Comparison of ENCODE assay signal across 15 cellular contexts in the genomic region with DNA sequence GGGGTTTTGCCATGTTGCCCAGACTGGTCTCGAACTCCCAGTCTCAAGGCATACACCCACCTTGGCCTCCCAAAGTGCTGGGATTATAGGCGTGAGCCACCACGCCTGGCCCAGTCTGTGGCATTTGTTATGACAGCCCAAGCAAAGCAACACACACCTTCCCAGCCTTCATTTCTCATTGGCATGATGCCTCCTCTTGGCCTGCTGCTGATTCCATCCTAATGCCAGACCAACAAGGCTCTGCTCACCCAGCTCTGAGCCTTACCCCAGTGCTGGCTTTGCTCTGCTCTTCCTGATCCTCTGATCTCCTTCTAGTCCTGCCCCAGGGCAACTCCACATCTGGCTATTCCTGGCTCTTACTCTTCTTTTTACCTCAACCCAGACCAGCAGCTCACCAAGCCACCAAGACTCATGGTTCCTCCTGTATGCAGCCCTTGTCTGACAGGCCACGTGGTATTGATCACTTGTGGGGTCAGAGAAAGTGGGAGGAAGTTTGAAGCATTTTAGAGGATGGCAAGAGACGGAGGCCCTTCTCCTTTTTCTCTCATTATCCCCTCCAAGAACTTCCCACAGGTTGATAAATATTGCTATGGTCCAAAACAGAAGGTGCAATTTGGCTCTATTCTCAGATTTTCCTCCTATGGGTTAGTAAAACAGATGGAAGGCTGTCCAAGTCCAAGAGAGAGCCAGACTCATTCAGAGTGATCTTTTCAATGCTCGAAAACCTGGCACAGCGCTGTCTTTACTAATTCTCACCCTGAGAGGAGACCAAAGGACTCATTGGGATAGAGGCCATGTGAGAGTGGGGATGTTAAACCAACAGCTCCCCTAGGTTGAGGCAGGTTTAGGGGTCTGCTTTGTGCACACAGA. TPM values are rescaled to one million over a fixed set of nuclear protein-coding genes. Genes with fewer than 3 reads are reported as not detected.
DNase-seq lines count a peak whose midpoint lies in the region; ATAC-seq and TF ChIP-seq lines count a peak whose summit lies in the region.
"Had no signal": no experiment of that assay in that cellular context is flagged by ENCODE, and none has a peak within 500 bp of the region (broad histone marks: within the 10 kb centered on the region; RNA-seq: fewer than 3 reads in every experiment).

No MANE protein-coding gene starts in this region.

- H3K36me3 Mint-ChIP-seq in activated T-helper 1 cell treated with anti-CD3 and anti-CD28 coated beads, Interleukin-12 subunit alpha, Interleukin-12 subunit beta, Interleukin-2, Interleukin-4 antibody, amounts not matched to agents 30 ng/mL and 10 ng/mL and 1 ng/mL, durations not matched to agents 14 hours and 24 hours and 36 hours (ENCODE audit: low read depth): peaks cover 14% of the 10 kb centered on the region

- no peak for TF ChIP-seq EP300 in tibial nerve (IDR thresholded peaks at IDR 0.05)

- DNase-seq in SIG-M5 treated with dmso at 0.1 percent for 504 hours (lab: John Stamatoyannopoulos, UW; ENCODE audit: unreplicated experiment) (peak; percentile 66), SIG-M5 (lab: John Stamatoyannopoulos, UW) (no peak), HUDEP-2 (lab: John Stamatoyannopoulos, UW; ENCODE audit: unreplicated experiment in 76 of 76) (no peak), sciatic nerve (ENCODE audit: low spot score) (no peak), tibial nerve (ENCODE audit: low spot score in 2 of 2) (no peak)
- no peak for DNase-seq in activated T-helper 1 cell treated with anti-CD3 and anti-CD28 coated beads, Interleukin-12 subunit alpha, Interleukin-12 subunit beta, Interleukin-2, Interleukin-4 antibody, amounts not matched to agents 30 ng/mL and 10 ng/mL and 1 ng/mL, durations not matched to agents 14 hours and 24 hours and 36 hours (ENCODE audit: low spot score)
- DNase-seq: activated CD4-positive, alpha-beta T cell treated with anti-CD3 and anti-CD28 coated beads, Interleukin-2, amount 50 U/mL, for 4 hours; DMS79; MM.1S; NCI-H526; sigmoid colon had no signal

- peak overlapping the region; percentile 5 for H3K4me3 Mint-ChIP-seq in activated T-helper 1 cell treated with anti-CD3 and anti-CD28 coated beads, Interleukin-12 subunit alpha, Interleukin-12 subunit beta, Interleukin-2, Interleukin-4 antibody, amounts not matched to agents 30 ng/mL and 10 ng/mL and 1 ng/mL, durations not matched to agents 14 hours and 24 hours and 36 hours

- no peak for TF ChIP-seq CTCF in tibial nerve (IDR thresholded peaks at IDR 0.05)

- H3K36me3 ChIP-seq in rectal smooth muscle tissue (ENCODE audit: control insufficient read depth, insufficient read depth, low read length): no peaks in the 10 kb centered on the region
- H3K36me3 ChIP-seq in tibial nerve: no peaks in the 10 kb centered on the region
- H3K36me3 ChIP-seq: sigmoid colon had no signal

- peak overlapping the region; percentile 29 for H3K4me3 ChIP-seq in rectal smooth muscle tissue (ENCODE audit: low read length)
- H3K4me3 ChIP-seq in tibial nerve: peak overlapping the region in 2 of 4 donors; percentile 6 to 10
- H3K4me3 ChIP-seq: sigmoid colon had no signal

- H3K27ac ChIP-seq in rectal smooth muscle tissue (ENCODE audit: low read depth, low read length) (no peak overlapping the region), tibial nerve (peak overlapping the region in 2 of 4 donors; percentile 16 to 73)
- H3K27ac ChIP-seq: HL-60 had no signal

- ATAC-seq in HG02588 (IDR thresholded peaks at IDR 0.05; ENCODE audit: unreplicated experiment) (peak; percentile 36), sciatic nerve (no peak)
- ATAC-seq: SK-N-SH treated with all-trans-retinoic acid at 6 μM for 48 hours had no signal

- H3K9ac ChIP-seq in rectal smooth muscle tissue (ENCODE audit: low read length): no peak overlapping the region

- 82 to 91% methylated on average over 7 of the region's 7 CpGs for WGBS in tibial nerve, 2 donors

- TF ChIP-seq POLR2A in tibial nerve (IDR thresholded peaks at IDR 0.05): no peak

- no peaks in the 10 kb centered on the region for H3K4me1 ChIP-seq in rectal smooth muscle tissue (ENCODE audit: control insufficient read depth, insufficient read depth, low read length)
- H3K4me1 ChIP-seq in tibial nerve: peaks cover 0 to 34% (median 4%) of the 10 kb centered on the region in 4 donors

- intact Hi-C loops in activated T-helper 1 cell treated with anti-CD3 and anti-CD28 coated beads, Interleukin-12 subunit alpha, Interleukin-12 subunit beta, Interleukin-2, Interleukin-4 antibody, amounts not matched to agents 30 ng/mL and 10 ng/mL and 1 ng/mL, durations not matched to agents 14 hours and 24 hours and 36 hours (cut with micrococcal nuclease): no loop called here
- intact Hi-C loops in sciatic nerve (cut with DNase I): no loop called here

- no peak overlapping the region for H3K27ac Mint-ChIP-seq in activated T-helper 1 cell treated with anti-CD3 and anti-CD28 coated beads, Interleukin-12 subunit alpha, Interleukin-12 subunit beta, Interleukin-2, Interleukin-4 antibody, amounts not matched to agents 30 ng/mL and 10 ng/mL and 1 ng/mL, durations not matched to agents 14 hours and 24 hours and 36 hours

- H3K9me3 Mint-ChIP-seq in activated T-helper 1 cell treated with anti-CD3 and anti-CD28 coated beads, Interleukin-12 subunit alpha, Interleukin-12 subunit beta, Interleukin-2, Interleukin-4 antibody, amounts not matched to agents 30 ng/mL and 10 ng/mL and 1 ng/mL, durations not matched to agents 14 hours and 24 hours and 36 hours: peaks cover 8% of the 10 kb centered on the region

- H3K27me3 Mint-ChIP-seq in activated T-helper 1 cell treated with anti-CD3 and anti-CD28 coated beads, Interleukin-12 subunit alpha, Interleukin-12 subunit beta, Interleukin-2, Interleukin-4 antibody, amounts not matched to agents 30 ng/mL and 10 ng/mL and 1 ng/mL, durations not matched to agents 14 hours and 24 hours and 36 hours (ENCODE audit: insufficient read depth): no peaks in the 10 kb centered on the region

- H3K4me1 Mint-ChIP-seq in activated T-helper 1 cell treated with anti-CD3 and anti-CD28 coated beads, Interleukin-12 subunit alpha, Interleukin-12 subunit beta, Interleukin-2, Interleukin-4 antibody, amounts not matched to agents 30 ng/mL and 10 ng/mL and 1 ng/mL, durations not matched to agents 14 hours and 24 hours and 36 hours (ENCODE audit: low read depth): peaks cover 72% of the 10 kb centered on the region

- H3K27me3 ChIP-seq in rectal smooth muscle tissue (ENCODE audit: control insufficient read depth, insufficient read depth, low read length) (no peaks in the 10 kb centered on the region), tibial nerve (peaks cover 0 to 6% of the 10 kb centered on the region in 2 donors)
- H3K27me3 ChIP-seq: sigmoid colon had no signal

- no peaks in the 10 kb centered on the region for H3K9me3 ChIP-seq in tibial nerve
- H3K9me3 ChIP-seq: sigmoid colon had no signal

RNA-seq across cellular contexts. Expression of a gene that starts 1.0 kb away (rescaled TPM):
- total RNA-seq in activated T-helper 1 cell treated with anti-CD3 and anti-CD28 coated beads, Interleukin-12 subunit alpha, Interleukin-12 subunit beta, Interleukin-2, Interleukin-4 antibody, amounts not matched to agents 30 ng/mL and 10 ng/mL and 1 ng/mL, durations not matched to agents 14 hours and 24 hours and 36 hours: 0.54 and 1.4 TPM in 2 replicates
- 2.0 TPM for total RNA-seq in sciatic nerve
- 1 to 10 TPM in 1 of 4 donors, under 1 TPM in 3; 0.21 to 2.7 (median 0.52) TPM for total RNA-seq in tibial nerve
